ENCODE assay signal across 8 cellular contexts in the genomic region with DNA sequence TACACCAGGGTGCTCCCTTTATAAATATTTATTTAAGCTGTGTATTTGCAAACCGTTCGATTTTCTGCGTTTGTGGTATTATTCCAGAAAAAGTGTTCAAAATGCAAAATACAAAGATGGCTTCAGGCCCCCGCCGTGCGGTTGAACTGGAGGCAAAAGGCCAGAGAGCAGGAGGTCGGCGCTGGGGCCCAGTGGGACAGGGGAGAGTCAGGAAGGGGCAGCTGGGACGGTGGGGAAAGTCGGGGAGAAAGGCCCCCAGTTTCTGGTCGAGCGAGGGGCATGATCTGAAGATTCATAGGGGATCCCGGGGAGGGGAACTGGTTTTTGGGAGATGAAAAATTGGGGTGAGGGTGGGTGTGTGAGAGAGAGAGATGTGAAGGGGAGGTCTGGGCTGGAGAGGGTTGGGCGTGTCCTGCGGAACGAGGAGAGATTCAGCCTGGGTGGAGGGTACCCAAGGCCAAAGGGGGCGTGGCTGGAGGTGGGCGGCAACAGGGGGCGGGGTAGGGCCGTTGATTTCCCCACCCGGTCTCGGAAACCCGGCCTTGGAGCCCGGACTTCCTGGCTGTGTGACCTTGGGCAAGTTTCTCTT. TPM values are rescaled to one million over a fixed set of nuclear protein-coding genes. Genes with fewer than 3 reads are reported as not detected.
DNase-seq lines count a peak whose midpoint lies in the region; ATAC-seq, FAIRE-seq and TF ChIP-seq lines count a peak whose summit lies in the region.

No MANE protein-coding gene starts in this region.

- TF ChIP-seq CTCF in Caco-2 (IDR thresholded peaks at IDR 0.05; ENCODE audit: insufficient read depth in 1 of 2, low read depth in 1 of 2, low read length in 1 of 2, severe bottlenecking in 1 of 2, unreplicated experiment in 1 of 2): no peak
- TF ChIP-seq CTCF in cardiac fibroblast (IDR thresholded peaks at IDR 0.05; ENCODE audit: low read depth, low read length): no peak
- TF ChIP-seq CTCF in spleen (IDR thresholded peaks at IDR 0.05 in 8 of 11, conservative IDR thresholded peaks at IDR 0.05 in 3 of 11): no peak

- peaks cover 20% of the 10 kb centered on the region for H3K36me3 Mint-ChIP-seq in Caco-2 (ENCODE audit: insufficient read depth, unreplicated experiment)
- no peaks in the 10 kb centered on the region for H3K36me3 Mint-ChIP-seq in immature natural killer cell

- H3K4me3 ChIP-seq in Caco-2 (ENCODE audit: low read depth, low read length): peak overlapping the region; percentile 67
- H3K4me3 ChIP-seq in SJSA1: peak overlapping the region; percentile 59
- H3K4me3 ChIP-seq in cardiac fibroblast (replicated peaks in 1 of 2; ENCODE audit: low read depth in 2 of 2, low read length in 2 of 2): peak overlapping the region; percentile 94 to 95
- H3K4me3 ChIP-seq in spleen: peak overlapping the region; percentile 63 to 97 (median 78)

- 23 to 44% (median 26%) methylated on average over 16 to 24 of the region's 24 CpGs for WGBS in spleen, 5 donors

- H3K27ac ChIP-seq in SJSA1: peak overlapping the region; percentile 51; the same call in 1 of the 2 replicates
- H3K27ac ChIP-seq in spleen: peak overlapping the region; percentile 69 to 95 (median 90)

- H3K4me3 Mint-ChIP-seq in Caco-2 (ENCODE audit: unreplicated experiment): peak overlapping the region; percentile 81
- peak overlapping the region; percentile 82 to 93 (median 90) for H3K4me3 Mint-ChIP-seq in immature natural killer cell

- H3K9me3 ChIP-seq in Caco-2 (no peaks in the 10 kb centered on the region), SJSA1 (replicated peaks) (no peaks in the 10 kb centered on the region), spleen (no peaks in the 10 kb centered on the region)

- intact Hi-C loops in Caco-2 (cut with micrococcal nuclease; ENCODE audit: unreplicated experiment): loop anchor here (1.0 to 2.0 kb wide), 3 partner anchors 8 to 43 kb away; a partner anchor contains a TSS
- intact Hi-C loops in spleen (cut with DNase I; ENCODE audit: low total_unique reads): no loop called here

- no peaks in the 10 kb centered on the region for H3K36me3 ChIP-seq in Caco-2 (ENCODE audit: control insufficient read depth, insufficient read depth, low read length)
- H3K36me3 ChIP-seq in SJSA1: peaks cover 3% of the 10 kb centered on the region; the same call in 1 of the 2 replicates
- H3K36me3 ChIP-seq in spleen: peaks cover 0 to 9% (median 2%) of the 10 kb centered on the region in 6 donors

- H3K4me1 ChIP-seq in Caco-2: peaks cover 13% of the 10 kb centered on the region
- H3K4me1 ChIP-seq in SJSA1 (replicated peaks): peaks cover 8% of the 10 kb centered on the region
- peaks cover 7 to 39% (median 28%) of the 10 kb centered on the region in 6 donors for H3K4me1 ChIP-seq in spleen

- peaks cover 3% of the 10 kb centered on the region for H3K27me3 Mint-ChIP-seq in Caco-2 (ENCODE audit: insufficient read depth, unreplicated experiment)
- H3K27me3 Mint-ChIP-seq in immature natural killer cell (ENCODE audit: low read depth in 3 of 3): peaks cover 4 to 9% (median 8%) of the 10 kb centered on the region in 3 donors

- ATAC-seq in GM18858 (IDR thresholded peaks at IDR 0.05; ENCODE audit: unreplicated experiment) (no peak), HG02610 (IDR thresholded peaks at IDR 0.05; ENCODE audit: unreplicated experiment) (no peak)

- CTCF ChIA-PET in Caco-2 (lab: Charles Lee): no interaction called here

- H3K4me1 Mint-ChIP-seq in Caco-2 (ENCODE audit: low read depth, unreplicated experiment): peaks cover 2% of the 10 kb centered on the region
- H3K4me1 Mint-ChIP-seq in immature natural killer cell: peaks cover 19 to 25% of the 10 kb centered on the region in 2 donors

- DNase-seq in Caco-2 (peak; percentile 78 to 86), HTR-8/SVneo (ENCODE audit: insufficient read length, low spot score) (peak; percentile 53), SJSA1 (ENCODE audit: low read depth in 1 of 2, low spot score in 2 of 2) (peak in 1 of 2 experiments; percentile 78), cardiac fibroblast (ENCODE audit: low read depth in 2 of 2) (peak; percentile 83 to 96), immature natural killer cell (peak in 1 of 3 donors; percentile 24), spleen (peak; percentile 88)

- BruUV-seq in Caco-2 (replicated peaks; lab: Mats Ljungman, UMichigan): no TSS peak

- peak; percentile 75 for FAIRE-seq in HTR-8/SVneo (lab: Jason Lieb, UNC)

- H3K9me3 Mint-ChIP-seq in Caco-2 (ENCODE audit: unreplicated experiment): no peaks in the 10 kb centered on the region
- no peaks in the 10 kb centered on the region for H3K9me3 Mint-ChIP-seq in immature natural killer cell

- no peak for TF ChIP-seq POLR2A in spleen (IDR thresholded peaks at IDR 0.05)

- POLR2A ChIA-PET in Caco-2 (lab: Charles Lee): no interaction called here

- H3K27me3 ChIP-seq in Caco-2 (replicated peaks; ENCODE audit: control insufficient read depth, insufficient read depth, low read length) (no peaks in the 10 kb centered on the region), SJSA1 (replicated peaks) (no peaks in the 10 kb centered on the region), spleen (replicated peaks in 1 of 7) (no peaks in the 10 kb centered on the region)

- no peak overlapping the region for H3K27ac Mint-ChIP-seq in Caco-2 (ENCODE audit: unreplicated experiment)
- H3K27ac Mint-ChIP-seq in immature natural killer cell: peak overlapping the region; percentile 84 to 95 (median 89)

RNA-seq across cellular contexts. Expression of a gene that starts 0.7 kb away (rescaled TPM):
- total RNA-seq in Caco-2 (2022) (40.6 and 49.6 TPM in 2 replicates), spleen (10 to 100 TPM; 38.6 to 85.0 (median 54.5) TPM)
- total RNA-seq in SJSA1 (2014; rRNA removed; shearing (Covaris generic)): 71.7 and 97.3 TPM in 2 replicates
- polyA plus RNA-seq in immature natural killer cell (10 to 100 TPM; 30.4 to 46.0 (median 34.2) TPM), spleen (10 to 100 TPM; 55.6 to 98.7 (median 64.5) TPM)

RNA-seq across cellular contexts. Expression of a gene that starts 3.8 kb away (rescaled TPM):
- not detected in 2 replicates for total RNA-seq in Caco-2 (2022)
- total RNA-seq in SJSA1 (2014; rRNA removed; shearing (Covaris generic)): not detected in 2 replicates
- not detected for polyA plus RNA-seq in immature natural killer cell
- not detected for total RNA-seq in spleen
- polyA plus RNA-seq in spleen: not detected

RNA-seq across cellular contexts. Expression of a gene that starts 15.7 kb away (rescaled TPM):
- 12.3 and 13.9 TPM in 2 replicates for total RNA-seq in Caco-2 (2022)
- 1.1 and 4.1 TPM in 2 replicates for total RNA-seq in SJSA1 (2014; rRNA removed; shearing (Covaris generic))
- polyA plus RNA-seq in immature natural killer cell: under 1 TPM; 0.14 to 0.72 (median 0.21) TPM
- total RNA-seq in spleen: 10 to 100 TPM in 3 of 7 donors, 1 to 10 TPM in 4; 4.4 to 13.6 (median 9.7) TPM
- polyA plus RNA-seq in spleen: 1 to 10 TPM; 1.4 to 8.2 (median 1.7) TPM

RNA-seq across cellular contexts. Expression of a gene that starts 17.7 kb away (rescaled TPM):
- total RNA-seq in Caco-2 (2022): not detected in 2 replicates
- total RNA-seq in SJSA1 (2014; rRNA removed; shearing (Covaris generic)): not detected in 2 replicates
- polyA plus RNA-seq in immature natural killer cell: not detected
- under 1 TPM in 1 of 7 donors, not detected in 6; 0.27 TPM for total RNA-seq in spleen
- polyA plus RNA-seq in spleen: under 1 TPM in 1 of 3 donors, not detected in 2; 0.03 TPM

RNA-seq across cellular contexts. Expression of a gene that starts 24.2 kb away (rescaled TPM):
- total RNA-seq in Caco-2 (2022) (40.9 and 45.2 TPM in 2 replicates), spleen (10 to 100 TPM in 1 of 7 donors, 1 to 10 TPM in 6; 1.9 to 10.3 (median 6.9) TPM)
- total RNA-seq in SJSA1 (2014; rRNA removed; shearing (Covaris generic)): 10.9 and 12.1 TPM in 2 replicates
- polyA plus RNA-seq in immature natural killer cell (1 to 10 TPM in 2 of 3 donors, not detected in 1; 2.7 to 4.8 TPM), spleen (10 to 100 TPM; 13.8 to 17.7 (median 15.5) TPM)
